10 cellular contexts compared by ENCODE assay signal in the genomic region with DNA sequence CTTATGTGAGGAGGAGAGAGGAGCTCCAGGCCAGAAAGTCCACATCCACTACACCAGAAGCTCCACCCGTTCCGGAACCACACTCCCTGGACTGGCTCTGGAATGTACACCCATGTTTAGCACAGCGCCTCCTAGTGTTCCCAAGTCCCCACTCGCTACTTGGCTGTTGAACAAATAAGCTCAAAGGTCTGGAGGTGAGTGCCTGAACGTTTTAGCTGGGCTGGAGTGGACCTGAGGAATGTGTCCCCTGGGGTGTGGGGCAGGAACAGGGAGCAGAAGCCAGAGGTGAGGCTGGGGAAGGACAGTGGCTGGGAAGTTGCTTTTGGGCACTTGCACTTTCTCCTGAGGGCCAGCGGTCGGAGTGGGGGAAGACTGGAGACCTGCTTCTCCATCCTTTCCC.
DNase-seq lines count a peak whose midpoint lies in the region; ATAC-seq and TF ChIP-seq lines count a peak whose summit lies in the region.
"Had no signal": no experiment of that assay in that cellular context is flagged by ENCODE, and none has a peak within 500 bp of the region (broad histone marks: within the 10 kb centered on the region; RNA-seq: fewer than 3 reads in every experiment).

No MANE protein-coding gene starts in this region.

- H3K36me3 ChIP-seq in neural progenitor cell = no peaks in the 10 kb centered on the region
- H3K36me3 ChIP-seq: BLaER1, SJSA1 had no signal

- no peak overlapping the region for H3K4me3 Mint-ChIP-seq in neural progenitor cell
- no peak overlapping the region for H3K4me3 Mint-ChIP-seq in naive thymus-derived CD8-positive, alpha-beta T cell

- H3K27ac ChIP-seq in neural progenitor cell = no peak overlapping the region
- H3K27ac ChIP-seq: BLaER1, SJSA1 had no signal

- no peaks in the 10 kb centered on the region for H4K20me1 ChIP-seq in neural progenitor cell (ENCODE audit: low read depth)
- H4K20me1 ChIP-seq: BLaER1 had no signal

- no peaks in the 10 kb centered on the region for H3K9me3 ChIP-seq in neural progenitor cell (ENCODE audit: low read depth)
- H3K9me3 ChIP-seq: BLaER1, SJSA1 had no signal

- H3K27me3 ChIP-seq in neural progenitor cell = no peaks in the 10 kb centered on the region
- H3K27me3 ChIP-seq: BLaER1, SJSA1 had no signal

- H3F3A ChIP-seq in neural progenitor cell (ENCODE audit: low read depth) = no peaks in the 10 kb centered on the region

- POLR2A ChIA-PET in naive thymus-derived CD8-positive, alpha-beta T cell (lab: Charles Lee) = no interaction called here

- H3K79me2 ChIP-seq in neural progenitor cell (ENCODE audit: low read depth) = no peaks in the 10 kb centered on the region

- peaks cover 2% of the 10 kb centered on the region for H3K36me3 Mint-ChIP-seq in neural progenitor cell
- H3K36me3 Mint-ChIP-seq in naive thymus-derived CD8-positive, alpha-beta T cell = no peaks in the 10 kb centered on the region

- DNase-seq in NCI-H146 (lab: John Stamatoyannopoulos, UW) (peak; percentile 27), NCI-H146 treated with DMSO at 0.1 percent for 48 hours (lab: John Stamatoyannopoulos, UW; ENCODE audit: unreplicated experiment) (no peak), NCI-H1694 (lab: John Stamatoyannopoulos, UW) (peak; percentile 11), dermis blood vessel endothelial cell (peak; percentile 74), neural progenitor cell (ENCODE audit: low spot score) (peak; percentile 52), GDM1 (lab: John Stamatoyannopoulos, UW) (no peak), SW 1271 (lab: John Stamatoyannopoulos, UW) (no peak)
- DNase-seq in naive thymus-derived CD8-positive, alpha-beta T cell = no peak

- peaks cover 19% of the 10 kb centered on the region for H3K4me1 Mint-ChIP-seq in neural progenitor cell
- no peaks in the 10 kb centered on the region for H3K4me1 Mint-ChIP-seq in naive thymus-derived CD8-positive, alpha-beta T cell

- H3K9ac ChIP-seq in neural progenitor cell = no peak overlapping the region
- H3K9ac ChIP-seq: BLaER1 had no signal

- H3K4me3 ChIP-seq in neural progenitor cell = no peak overlapping the region
- H3K4me3 ChIP-seq: BLaER1, SJSA1 had no signal

- no peak overlapping the region for H3K4me2 ChIP-seq in neural progenitor cell
- H3K4me2 ChIP-seq: BLaER1 had no signal

- no peak overlapping the region for H3K27ac Mint-ChIP-seq in neural progenitor cell
- H3K27ac Mint-ChIP-seq in naive thymus-derived CD8-positive, alpha-beta T cell = no peak overlapping the region

- ATAC-seq in naive thymus-derived CD8-positive, alpha-beta T cell = no peak

- no peaks in the 10 kb centered on the region for H3K9me3 Mint-ChIP-seq in neural progenitor cell
- no peaks in the 10 kb centered on the region for H3K9me3 Mint-ChIP-seq in naive thymus-derived CD8-positive, alpha-beta T cell

- peaks cover 8% of the 10 kb centered on the region for H3K27me3 Mint-ChIP-seq in neural progenitor cell (ENCODE audit: insufficient read depth, low read depth)
- peaks cover 0 to 14% (median 2%) of the 10 kb centered on the region in 5 donors for H3K27me3 Mint-ChIP-seq in naive thymus-derived CD8-positive, alpha-beta T cell

- no peak overlapping the region for H2AFZ ChIP-seq in neural progenitor cell (replicated peaks)

- TF ChIP-seq CTCF in neural progenitor cell (IDR thresholded peaks at IDR 0.05) = peak; percentile 18

- no peaks in the 10 kb centered on the region for H3K4me1 ChIP-seq in neural progenitor cell
- H3K4me1 ChIP-seq: SJSA1 had no signal

Comparison
In these comparisons a context has a peak if more than half of its experiments do, and no peak if none do; other contexts are left out.
1. DNase-seq: peak in NCI-H146 (single experiment), NCI-H1694 (single experiment), dermis blood vessel endothelial cell (single experiment) and neural progenitor cell (single experiment); none in NCI-H146 treated with DMSO at 0.1 percent for 48 hours (single experiment), GDM1 (single experiment), naive thymus-derived CD8-positive, alpha-beta T cell (0 of 10) and SW 1271 (0 of 2).